ENCODE assay signal across 8 cellular contexts in the genomic region with DNA sequence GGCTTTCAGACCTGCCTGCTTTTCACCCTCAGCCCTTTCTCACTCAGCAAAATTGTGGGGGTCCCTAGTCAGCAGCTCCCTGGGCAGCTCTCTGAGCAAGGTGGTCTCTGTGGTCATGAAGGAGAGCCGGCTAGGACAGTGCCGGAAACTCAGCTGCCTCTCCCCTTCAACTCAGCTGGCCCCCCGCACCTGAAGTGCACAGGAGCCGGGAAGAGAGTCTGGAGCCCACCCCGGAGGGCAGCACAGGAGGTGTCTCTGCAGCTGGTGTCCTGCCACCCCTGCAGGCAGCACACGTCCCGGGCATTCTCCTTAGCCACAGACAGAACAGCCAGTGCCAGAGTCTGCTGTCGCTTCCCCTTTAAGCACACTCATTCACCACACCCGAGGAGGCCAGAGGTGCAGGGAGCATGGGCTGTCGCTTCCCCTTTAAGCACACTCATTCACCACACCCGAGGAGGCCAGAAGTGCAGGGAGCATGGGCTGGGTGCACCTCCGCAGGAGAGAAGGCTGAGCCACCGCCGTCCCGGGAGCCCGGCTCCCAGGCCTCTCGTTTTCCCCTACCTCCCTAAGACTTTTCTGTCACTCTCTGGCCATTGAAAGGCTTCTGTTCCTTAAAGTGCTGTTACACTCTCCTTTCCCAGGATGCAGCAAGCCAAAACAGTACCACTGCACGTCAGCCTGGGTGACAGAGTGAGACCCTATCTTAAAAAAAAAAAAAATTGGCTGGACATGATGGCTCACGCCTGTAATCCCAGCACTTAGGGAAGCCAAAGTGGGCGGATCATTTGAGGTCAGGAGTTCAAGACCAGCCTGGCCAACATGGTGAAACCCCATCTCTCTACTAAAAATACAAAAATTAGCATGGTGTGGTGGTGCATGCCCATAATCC. TPM values are rescaled to one million over a fixed set of nuclear protein-coding genes. Genes with fewer than 3 reads are reported as not detected.
DNase-seq lines count a peak whose midpoint lies in the region; ATAC-seq and TF ChIP-seq lines count a peak whose summit lies in the region.

No MANE protein-coding gene starts in this region.

- H2BK12ac ChIP-seq in mesenchymal stem cell (ENCODE audit: low read length in 2 of 2), result no peak overlapping the region

- no peak overlapping the region for H2AFZ ChIP-seq in mesenchymal stem cell (ENCODE audit: low read depth, low read length)

- H4K91ac ChIP-seq in mesenchymal stem cell (ENCODE audit: low read length), result no peak overlapping the region

- H3K4me2 ChIP-seq in mesenchymal stem cell (ENCODE audit: low read length, poor library complexity, severe bottlenecking), result no peak overlapping the region

- no peak overlapping the region for H2BK15ac ChIP-seq in mesenchymal stem cell (ENCODE audit: low read depth, poor library complexity, severe bottlenecking)

- no peak for TF ChIP-seq CTCF in brain microvascular endothelial cell (IDR thresholded peaks at IDR 0.05; ENCODE audit: low read depth, low read length, missing control alignments)
- TF ChIP-seq CTCF in endothelial cell (IDR thresholded peaks at IDR 0.05; ENCODE audit: unreplicated experiment), result no peak

- no peak overlapping the region for H2BK5ac ChIP-seq in mesenchymal stem cell (ENCODE audit: low read depth, low read length, poor library complexity, severe bottlenecking)

- H3K36me3 ChIP-seq in MG63, result peaks cover 3% of the 10 kb centered on the region; the same call in 1 of the 2 replicates
- H3K36me3 ChIP-seq in brain microvascular endothelial cell (replicated peaks), result no peaks in the 10 kb centered on the region
- peaks cover 0 to 2% of the 10 kb centered on the region in 2 experiments for H3K36me3 ChIP-seq in mesenchymal stem cell (ENCODE audit: control insufficient read depth in 1 of 2, insufficient read depth in 2 of 2, low read depth in 1 of 2, low read length in 2 of 2)

- in situ Hi-C loops in brain microvascular endothelial cell (cut with HindIII; ENCODE audit: low pct_ligation_motif_present, low sequenced_read_pairs), result no loop called here

- H3K27ac ChIP-seq in brain microvascular endothelial cell, result no peak overlapping the region
- H3K27ac ChIP-seq in mesenchymal stem cell (ENCODE audit: low read length, poor library complexity, severe bottlenecking), result no peak overlapping the region

- no peak overlapping the region for H3K23ac ChIP-seq in mesenchymal stem cell (ENCODE audit: low read length in 2 of 2)

- H3K27me3 ChIP-seq in MG63 (no peaks in the 10 kb centered on the region), brain microvascular endothelial cell (replicated peaks) (peaks cover 5% of the 10 kb centered on the region), mesenchymal stem cell (ENCODE audit: control insufficient read depth in 1 of 2, insufficient read depth in 1 of 2, low read length in 2 of 2) (peaks cover 14 to 21% of the 10 kb centered on the region in 2 experiments)

- peaks cover 43% of the 10 kb centered on the region for H3K4me1 ChIP-seq in mesenchymal stem cell (ENCODE audit: control insufficient read depth, insufficient read depth, low read depth, low read length)

- H3K27me3 Mint-ChIP-seq in endothelial cell (ENCODE audit: unreplicated experiment), result peaks cover 14% of the 10 kb centered on the region

- H3K9me3 ChIP-seq in MG63 (no peaks in the 10 kb centered on the region), mesenchymal stem cell (ENCODE audit: control insufficient read depth, low read length) (no peaks in the 10 kb centered on the region)

- H3K4ac ChIP-seq in mesenchymal stem cell (ENCODE audit: low read depth in 1 of 2, low read length in 2 of 2), result no peak overlapping the region

- no peaks in the 10 kb centered on the region for H3K4me1 Mint-ChIP-seq in endothelial cell (ENCODE audit: unreplicated experiment)

- no peaks in the 10 kb centered on the region for H3K36me3 Mint-ChIP-seq in endothelial cell (ENCODE audit: low read depth, unreplicated experiment)

- no peak overlapping the region for H3K14ac ChIP-seq in mesenchymal stem cell (ENCODE audit: low read length in 2 of 2)

- H3K9ac ChIP-seq in mesenchymal stem cell (ENCODE audit: low read length), result no peak overlapping the region

- no peak overlapping the region for H2BK120ac ChIP-seq in mesenchymal stem cell (ENCODE audit: low read depth, low read length)

- no peaks in the 10 kb centered on the region for H3K79me1 ChIP-seq in mesenchymal stem cell (replicated peaks; ENCODE audit: low read length, poor library complexity, severe bottlenecking)

- WGBS in mesenchymal stem cell, result 36% methylated on average over 19 of the region's 20 CpGs

- ATAC-seq in GM18873 (IDR thresholded peaks at IDR 0.05; ENCODE audit: low FRiP score, unreplicated experiment) (no peak), GM21619 (IDR thresholded peaks at IDR 0.05; ENCODE audit: unreplicated experiment) (no peak)

- DNase-seq in ELR (ENCODE audit: low read depth), result peak; percentile 75
- DNase-seq in MG63, result peak; percentile 56
- peak; percentile 34 for DNase-seq in brain microvascular endothelial cell
- DNase-seq in mesenchymal stem cell, result peak; percentile 46
- DNase-seq in AG08395 (ENCODE audit: low spot score), result no peak
- DNase-seq in endothelial cell (ENCODE audit: low spot score), result no peak

- H3K9me3 Mint-ChIP-seq in endothelial cell (ENCODE audit: unreplicated experiment), result no peaks in the 10 kb centered on the region

- no peak overlapping the region for H4K8ac ChIP-seq in mesenchymal stem cell (ENCODE audit: low read length)

- H3K4me3 ChIP-seq in MG63 (no peak overlapping the region), brain microvascular endothelial cell (ENCODE audit: low read depth, low read length) (no peak overlapping the region), mesenchymal stem cell (ENCODE audit: insufficient read depth in 1 of 2, low read depth in 1 of 2, low read length in 2 of 2) (no peak overlapping the region)

- H3K27ac Mint-ChIP-seq in endothelial cell (ENCODE audit: unreplicated experiment), result no peak overlapping the region

- H2AK5ac ChIP-seq in mesenchymal stem cell (ENCODE audit: low read length, severe bottlenecking), result no peak overlapping the region

- no peak overlapping the region for H3K4me3 Mint-ChIP-seq in endothelial cell (ENCODE audit: unreplicated experiment)

- H3K18ac ChIP-seq in mesenchymal stem cell (ENCODE audit: low read depth in 1 of 2, low read length in 2 of 2), result peak overlapping the region in 1 of 2 experiments; percentile 44

RNA-seq across cellular contexts. Expression of gene SAMD11, which starts 16.9 kb away (rescaled TPM):
- 32.7 and 43.5 TPM in 2 replicates for total RNA-seq in MG63 (2014; rRNA removed; shearing (Covaris generic); ENCODE audit: low replicate concordance)
- polyA plus RNA-seq in mesenchymal stem cell (2013, experiment 1 of 2), result 2.2 TPM
- 1.9 TPM for polyA plus RNA-seq in mesenchymal stem cell (2013, experiment 2 of 2)
- total RNA-seq in endothelial cell (ENCODE audit: unreplicated experiment), result not detected

RNA-seq across cellular contexts. Expression of gene NOC2L, which starts 52.3 kb away (rescaled TPM):
- 176 and 277 TPM in 2 replicates for total RNA-seq in MG63 (2014; rRNA removed; shearing (Covaris generic); ENCODE audit: low replicate concordance)
- 32.5 TPM for polyA plus RNA-seq in mesenchymal stem cell (2013, experiment 1 of 2)
- polyA plus RNA-seq in mesenchymal stem cell (2013, experiment 2 of 2), result 33.0 TPM
- total RNA-seq in endothelial cell (ENCODE audit: unreplicated experiment), result 56.5 TPM

RNA-seq across cellular contexts. Expression of gene KLHL17, which starts 53.6 kb away (rescaled TPM):
- 6.7 and 14.7 TPM in 2 replicates for total RNA-seq in MG63 (2014; rRNA removed; shearing (Covaris generic); ENCODE audit: low replicate concordance)
- 11.5 TPM for polyA plus RNA-seq in mesenchymal stem cell (2013, experiment 1 of 2)
- polyA plus RNA-seq in mesenchymal stem cell (2013, experiment 2 of 2), result 12.5 TPM
- total RNA-seq in endothelial cell (ENCODE audit: unreplicated experiment), result 18.7 TPM

RNA-seq across cellular contexts. Expression of gene PLEKHN1, which starts 59.5 kb away (rescaled TPM):
- total RNA-seq in MG63 (2014; rRNA removed; shearing (Covaris generic); ENCODE audit: low replicate concordance), result 0.56 TPM in 1 of 2 replicates, not detected in the other
- 0.75 TPM for polyA plus RNA-seq in mesenchymal stem cell (2013, experiment 1 of 2)
- 0.60 TPM for polyA plus RNA-seq in mesenchymal stem cell (2013, experiment 2 of 2)
- not detected for total RNA-seq in endothelial cell (ENCODE audit: unreplicated experiment)

Comparison
In these comparisons a context has a peak if more than half of its experiments do, and no peak if none do; other contexts are left out.
1. DNase-seq: peak in ELR (single experiment), MG63 (single experiment), brain microvascular endothelial cell (single experiment) and mesenchymal stem cell (single experiment); none in AG08395 (single experiment) and endothelial cell (single experiment).
2. RNA of gene SAMD11, which starts 16.9 kb away (total RNA-seq): 32.7 to 43.5 TPM in MG63; not detected in endothelial cell (single experiment); every median in the first group is over 10 times any median in the second.